Comparison of ENCODE assay signal across 18 cellular contexts in the genomic region with DNA sequence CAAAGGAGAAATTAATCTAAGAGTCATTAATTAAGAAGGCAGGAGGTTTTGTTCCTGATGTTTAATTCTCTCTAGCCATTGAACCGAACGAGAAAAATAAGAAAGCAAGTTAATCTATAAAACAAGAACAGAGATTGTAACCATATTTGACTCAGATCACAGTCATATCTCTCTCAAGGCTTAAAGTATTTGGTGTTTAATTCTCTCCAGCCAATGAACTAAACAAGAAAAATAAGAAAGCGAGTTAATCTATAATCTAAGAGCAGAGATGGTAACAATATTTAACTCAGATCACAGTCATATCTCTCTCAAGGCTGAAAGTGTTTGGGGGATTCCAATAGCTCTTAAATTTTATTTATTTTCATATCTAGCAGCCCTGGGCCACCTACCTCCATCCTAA.
A peak's percentile ranks its signal among the peaks of the same experiment; 100 is the strongest.
DNase-seq lines count a peak whose midpoint lies in the region; ATAC-seq and TF ChIP-seq lines count a peak whose summit lies in the region.
"Had no signal": no experiment of that assay in that cellular context is flagged by ENCODE, and none has a peak within 500 bp of the region (broad histone marks: within the 10 kb centered on the region; RNA-seq: fewer than 3 reads in every experiment).

No MANE protein-coding gene starts in this region.

- no peaks in the 10 kb centered on the region for H3K36me3 ChIP-seq in sigmoid colon
- H3K36me3 ChIP-seq: heart right ventricle, stomach had no signal

- intact Hi-C loops in sigmoid colon (cut with DNase I): no loop called here

- no peaks in the 10 kb centered on the region for H3K9me3 Mint-ChIP-seq in T-helper 2 cell treated with Interferon-gamma antibody and Interleukin-4, amounts not matched to agents 5 μg/mL and 100 μg/mL, for 36 hours
- H3K9me3 Mint-ChIP-seq: WTC11 had no signal

- H3K4me3 Mint-ChIP-seq in T-helper 2 cell treated with Interferon-gamma antibody and Interleukin-4, amounts not matched to agents 5 μg/mL and 100 μg/mL, for 36 hours: no peak overlapping the region
- H3K4me3 Mint-ChIP-seq: WTC11 had no signal

- no peak overlapping the region for H3K27ac Mint-ChIP-seq in T-helper 2 cell treated with Interferon-gamma antibody and Interleukin-4, amounts not matched to agents 5 μg/mL and 100 μg/mL, for 36 hours
- H3K27ac Mint-ChIP-seq: WTC11 had no signal

- H3K4me1 Mint-ChIP-seq in T-helper 2 cell treated with Interferon-gamma antibody and Interleukin-4, amounts not matched to agents 5 μg/mL and 100 μg/mL, for 36 hours (ENCODE audit: low read depth): no peaks in the 10 kb centered on the region

- H3K27me3 Mint-ChIP-seq in T-helper 2 cell treated with Interferon-gamma antibody and Interleukin-4, amounts not matched to agents 5 μg/mL and 100 μg/mL, for 36 hours (ENCODE audit: low read depth): peaks cover 4% of the 10 kb centered on the region

- TF ChIP-seq CTCF in sigmoid colon (IDR thresholded peaks at IDR 0.05): no peak

- H3K9me3 ChIP-seq in sigmoid colon: no peaks in the 10 kb centered on the region
- H3K9me3 ChIP-seq: heart right ventricle, stomach had no signal

- WGBS in sigmoid colon, 2 donors: 45 to 65% methylated on average over 3 of the region's 3 CpGs

- no peak for TF ChIP-seq POLR2A in sigmoid colon (IDR thresholded peaks at IDR 0.05)

- no peaks in the 10 kb centered on the region for H3K4me1 ChIP-seq in sigmoid colon

- H3K4me3 ChIP-seq in sigmoid colon: no peak overlapping the region
- H3K4me3 ChIP-seq: heart right ventricle, stomach had no signal

- no peaks in the 10 kb centered on the region for H3K27me3 ChIP-seq in sigmoid colon
- H3K27me3 ChIP-seq: stomach had no signal

- no peak overlapping the region for H3K27ac ChIP-seq in sigmoid colon
- H3K27ac ChIP-seq: heart right ventricle, stomach had no signal

- no peaks in the 10 kb centered on the region for H3K36me3 Mint-ChIP-seq in T-helper 2 cell treated with Interferon-gamma antibody and Interleukin-4, amounts not matched to agents 5 μg/mL and 100 μg/mL, for 36 hours (ENCODE audit: low read depth)
- H3K36me3 Mint-ChIP-seq: WTC11 had no signal

- ATAC-seq in GM18858 (IDR thresholded peaks at IDR 0.05; ENCODE audit: unreplicated experiment): peak; percentile 67
- peak; percentile 53 for ATAC-seq in GM21515 (IDR thresholded peaks at IDR 0.05; ENCODE audit: unreplicated experiment)
- peak; percentile 85 for ATAC-seq in HG03060 (IDR thresholded peaks at IDR 0.05; ENCODE audit: low read depth, unreplicated experiment)
- ATAC-seq in HG03558 (IDR thresholded peaks at IDR 0.05; ENCODE audit: extremely low read depth, unreplicated experiment): peak; percentile 77
- ATAC-seq: heart right ventricle, WTC11 had no signal

- TF ChIP-seq EP300 in sigmoid colon (IDR thresholded peaks at IDR 0.05): no peak

- no peak for DNase-seq in sigmoid colon
- no peak for DNase-seq in C1 segment of cervical spinal cord (lab: John Stamatoyannopoulos, UW)
- DNase-seq in T-helper 2 cell treated with Interferon-gamma antibody and Interleukin-4, amounts not matched to agents 5 μg/mL and 100 μg/mL, for 36 hours (ENCODE audit: low spot score): no peak
- DNase-seq in NCI-H524 treated with DMSO at 0.1 percent for 48 hours (lab: John Stamatoyannopoulos, UW): no peak
- DNase-seq: activated gamma-delta T cell treated with Interleukin-2 at 50 U/mL for 16 hours, dermis blood vessel endothelial cell, heart right ventricle, Kasumi-1, NCI-H1417, NCI-H226, posterior cingulate gyrus, stomach, SW 1271 had no signal
